In genomic region chr2:73253901-73254300, GRCh38 we compare ENCODE assay signal across 16 cellular contexts. TPM values are rescaled to one million over a fixed set of nuclear protein-coding genes. Genes with fewer than 3 reads are reported as not detected.
DNase-seq lines count a peak whose midpoint lies in the region; ATAC-seq and TF ChIP-seq lines count a peak whose summit lies in the region.
"Had no signal": no experiment of that assay in that cellular context is flagged by ENCODE, and none has a peak within 500 bp of the region (broad histone marks: within the 10 kb centered on the region; RNA-seq: fewer than 3 reads in every experiment).

No MANE protein-coding gene starts in this region.

- no peak overlapping the region for H2AFZ ChIP-seq in HCT116 (ENCODE audit: low read depth, low read length, poor library complexity, severe bottlenecking)

- H3K27ac Mint-ChIP-seq in endodermal cell: no peak overlapping the region

- no peaks in the 10 kb centered on the region for H3K27me3 ChIP-seq in HCT116 (ENCODE audit: insufficient read depth, low read length)
- no peaks in the 10 kb centered on the region for H3K27me3 ChIP-seq in endodermal cell (ENCODE audit: control insufficient read depth, insufficient read depth, low read length, poor library complexity, severe bottlenecking)

- TF ChIP-seq CTCF in HCT116 (IDR thresholded peaks at IDR 0.05 in 2 of 3, conservative IDR thresholded peaks at IDR 0.05 in 1 of 3; ENCODE audit: borderline replicate concordance in 1 of 3, insufficient read depth in 1 of 3, low read depth in 2 of 3, low read length in 2 of 3): no peak
- TF ChIP-seq CTCF in endodermal cell (conservative IDR thresholded peaks at IDR 0.05): no peak

- RAD21 ChIA-PET in HCT116 (lab: Charles Lee; ENCODE audit: low non-redundant PET in 1 of 2, low total read pairs in 2 of 2, uncharacterized antibody in 2 of 2, unreplicated experiment in 2 of 2): no interaction called here

- no peaks in the 10 kb centered on the region for H3K4me1 Mint-ChIP-seq in endodermal cell

- H3K4me3 Mint-ChIP-seq in endodermal cell: no peak overlapping the region
- H3K4me3 Mint-ChIP-seq: CD4-positive, CD25-positive, alpha-beta regulatory T cell had no signal

- peaks cover 10% of the 10 kb centered on the region; the same call in 1 of the 2 replicates for H3K79me2 ChIP-seq in HCT116 (ENCODE audit: insufficient read depth, low read length)

- peaks cover 53% of the 10 kb centered on the region for H3K36me3 Mint-ChIP-seq in endodermal cell (ENCODE audit: low read depth)

- ATAC-seq in HCT116: peak; percentile 38
- ATAC-seq: sciatic nerve had no signal

- TF ChIP-seq RAD21 in HCT116 (IDR thresholded peaks at IDR 0.05; ENCODE audit: low read depth): no peak

- H3K27me3 Mint-ChIP-seq in endodermal cell (ENCODE audit: insufficient read depth): no peaks in the 10 kb centered on the region
- H3K27me3 Mint-ChIP-seq: CD4-positive, CD25-positive, alpha-beta regulatory T cell had no signal

- no peak for DNase-seq in HCT116 (ENCODE audit: low read depth, low spot score)
- peak; percentile 76 for DNase-seq in OCI-M1 (lab: John Stamatoyannopoulos, UW)
- DNase-seq in endodermal cell: peak; percentile 44
- DNase-seq in NCI-H1092 (lab: John Stamatoyannopoulos, UW): no peak
- DNase-seq in amygdala (lab: John Stamatoyannopoulos, UW): no peak
- no peak for DNase-seq in stimulated activated CD4-positive, alpha-beta T cell treated with anti-CD3 and anti-CD28 coated beads, Interleukin-1b, Interleukin-23, amount 100 ng/mL, for 48 hours
- DNase-seq: activated CD4-positive, alpha-beta T cell treated with anti-CD3 and anti-CD28 coated beads for 1 hour; activated naive CD4-positive, alpha-beta T cell; CD4-positive, CD25-positive, alpha-beta regulatory T cell; foreskin fibroblast; KG1; NCI-H2171 had no signal

- intact Hi-C loops in HCT116 (cut with micrococcal nuclease): no loop called here

- no peak for TF ChIP-seq POLR2A in HCT116 (IDR thresholded peaks at IDR 0.05; ENCODE audit: borderline replicate concordance, extremely low read depth, insufficient read depth, insufficient read length)

- no peak overlapping the region for H3K4me2 ChIP-seq in HCT116 (ENCODE audit: low read length)

- H3K4me3 ChIP-seq in HCT116 (replicated peaks in 1 of 2; ENCODE audit: low read depth in 1 of 2, low read length in 2 of 2) (no peak overlapping the region), endodermal cell (ENCODE audit: low read length) (no peak overlapping the region)

- H3K9ac ChIP-seq in HCT116 (ENCODE audit: low read length) (no peak overlapping the region), endodermal cell (ENCODE audit: extremely low read depth, low read length, poor library complexity, severe bottlenecking) (no peak overlapping the region)

- H3K36me3 ChIP-seq in HCT116 (ENCODE audit: control insufficient read depth in 1 of 2, insufficient read depth in 2 of 2, low read length in 2 of 2) (peaks cover 37 to 38% of the 10 kb centered on the region in 2 experiments; a peak in 3 of 4 replicates), endodermal cell (ENCODE audit: control insufficient read depth, insufficient read depth, low read length) (peaks cover 61% of the 10 kb centered on the region)

- no peaks in the 10 kb centered on the region for H3K4me1 ChIP-seq in HCT116 (ENCODE audit: control insufficient read depth in 1 of 2, insufficient read depth in 2 of 2, low read length in 2 of 2)
- no peaks in the 10 kb centered on the region for H3K4me1 ChIP-seq in endodermal cell (ENCODE audit: control insufficient read depth, insufficient read depth, low read length)

- WGBS in endodermal cell (ENCODE audit: insufficient coverage in 1 of 2, insufficient read length in 1 of 2), 2 experiments: 92 to 93% methylated on average over 3 of the region's 3 CpGs

- no peaks in the 10 kb centered on the region for H3K9me3 Mint-ChIP-seq in endodermal cell
- H3K9me3 Mint-ChIP-seq: CD4-positive, CD25-positive, alpha-beta regulatory T cell had no signal

- H3K27ac ChIP-seq in HCT116 (ENCODE audit: low read depth, low read length): peak overlapping the region; percentile 10; the same call in 1 of the 2 replicates
- H3K27ac ChIP-seq in endodermal cell (ENCODE audit: low read depth, low read length): no peak overlapping the region

- no peaks in the 10 kb centered on the region for H3K9me2 ChIP-seq in HCT116 (ENCODE audit: insufficient read depth)

- H3K9me3 ChIP-seq in HCT116 (ENCODE audit: control insufficient read depth in 1 of 2, insufficient read depth in 1 of 2, low read depth in 1 of 2, low read length in 2 of 2) (no peaks in the 10 kb centered on the region), endodermal cell (ENCODE audit: control insufficient read depth, low read length) (no peaks in the 10 kb centered on the region)

- H4K20me1 ChIP-seq in HCT116 (ENCODE audit: insufficient read depth): no peaks in the 10 kb centered on the region; the same call in 1 of the 2 replicates

- POLR2A ChIA-PET in HCT116 (lab: Charles Lee): interaction anchor here (1.2 to 1.3 kb wide), 2 partner anchors 9 kb away, joined by 3 read pairs; no protein-coding TSS in a partner anchor

- no TSS peak for BruUV-seq in HCT116 (replicated peaks; lab: Mats Ljungman, UMichigan)

- CTCF ChIA-PET in HCT116 (lab: Charles Lee): no interaction called here

TF ChIP-seq in HCT116, 20 proteins besides CTCF, POLR2A, EP300 and RAD21:
- no peak for TF ChIP-seq ZBTB33 (IDR thresholded peaks at IDR 0.05; ENCODE audit: extremely low read depth, insufficient replicate concordance, low read length)
- TF ChIP-seq POLR2AphosphoS5 (IDR thresholded peaks at IDR 0.05; ENCODE audit: low read depth, low read length): 0 out of 2 replicates have a peak, but pooled peaks have one; percentile 1

RNA-seq across cellular contexts. Expression of gene CCT7, which starts 19.8 kb away (rescaled TPM):
- total RNA-seq in HCT116 (2021; ENCODE audit: unreplicated experiment) (637 TPM), endodermal cell (100 to 1,000 TPM; 347 to 391 TPM)
- 510 and 633 TPM in 2 replicates for polyA plus RNA-seq in HCT116 (2012)
- polyA plus RNA-seq in endodermal cell (2013, experiment 1 of 2): 254 TPM
- 232 TPM for polyA plus RNA-seq in endodermal cell (2013, experiment 2 of 2)

RNA-seq across cellular contexts. Expression of gene PRADC1, which starts 20.9 kb away (rescaled TPM):
- 8.6 TPM for total RNA-seq in HCT116 (2021; ENCODE audit: unreplicated experiment)
- polyA plus RNA-seq in HCT116 (2012): 10.7 and 12.0 TPM in 2 replicates
- total RNA-seq in endodermal cell: 10 to 100 TPM in 1 of 2 donors, 1 to 10 TPM in 1; 8.8 to 10.2 TPM
- 14.0 TPM for polyA plus RNA-seq in endodermal cell (2013, experiment 1 of 2)
- polyA plus RNA-seq in endodermal cell (2013, experiment 2 of 2): 13.9 TPM

RNA-seq across cellular contexts. Expression of gene FBXO41, which starts 30.4 kb away (rescaled TPM):
- total RNA-seq in HCT116 (2021; ENCODE audit: unreplicated experiment): 34.9 TPM
- 14.7 and 14.8 TPM in 2 replicates for polyA plus RNA-seq in HCT116 (2012)
- total RNA-seq in endodermal cell: 10 to 100 TPM in 1 of 2 donors, 1 to 10 TPM in 1; 9.0 to 11.2 TPM
- 1.6 TPM for polyA plus RNA-seq in endodermal cell (2013, experiment 1 of 2)
- polyA plus RNA-seq in endodermal cell (2013, experiment 2 of 2): 1.6 TPM

RNA-seq across cellular contexts. Expression of gene EGR4, which starts 39.4 kb away (rescaled TPM):
- 0.37 TPM for total RNA-seq in HCT116 (2021; ENCODE audit: unreplicated experiment)
- 0.34 and 0.47 TPM in 2 replicates for polyA plus RNA-seq in HCT116 (2012)
- total RNA-seq in endodermal cell: under 1 TPM in 1 of 2 donors, not detected in 1; 0.15 TPM
- not detected for polyA plus RNA-seq in endodermal cell (2013, experiment 1 of 2)
- not detected for polyA plus RNA-seq in endodermal cell (2013, experiment 2 of 2)
- total RNA-seq: H4, myocyte, RPMI7951, sciatic nerve had no signal
- polyA plus RNA-seq: CD4-positive, CD25-positive, alpha-beta regulatory T cell had no signal

RNA-seq across cellular contexts. Expression of gene SMYD5, which starts 39.9 kb away (rescaled TPM):
- total RNA-seq in HCT116 (2021; ENCODE audit: unreplicated experiment) (37.4 TPM), endodermal cell (10 to 100 TPM; 34.9 to 35.4 TPM)
- polyA plus RNA-seq in HCT116 (2012): 29.6 and 29.7 TPM in 2 replicates
- 29.5 TPM for polyA plus RNA-seq in endodermal cell (2013, experiment 1 of 2)
- polyA plus RNA-seq in endodermal cell (2013, experiment 2 of 2): 25.7 TPM

Comparison
In these comparisons a context has a peak if more than half of its experiments do, and no peak if none do; other contexts are left out.
1. DNase-seq: peak in OCI-M1 (single experiment) and endodermal cell (single experiment); none in HCT116 (single experiment), NCI-H1092 (single experiment), amygdala (0 of 56) and stimulated activated CD4-positive, alpha-beta T cell treated with anti-CD3 and anti-CD28 coated beads, Interleukin-1b, Interleukin-23, amount 100 ng/mL, for 48 hours (single experiment).